24 cellular contexts compared by ENCODE assay signal in genomic region chr11:95485115-95485900, GRCh38.
DNase-seq lines count a peak whose midpoint lies in the region; ATAC-seq and TF ChIP-seq lines count a peak whose summit lies in the region.
"Had no signal": no experiment of that assay in that cellular context is flagged by ENCODE, and none has a peak within 500 bp of the region (broad histone marks: within the 10 kb centered on the region; RNA-seq: fewer than 3 reads in every experiment).

No MANE protein-coding gene starts in this region.

- ATAC-seq in sciatic nerve = peak; percentile 58
- ATAC-seq: left ventricle myocardium superior; mucosa of descending colon; PC-3; right cardiac atrium; stimulated activated naive B cell treated with anti-CD40 and anti-IgM and Interleukin-4, amounts not matched to agents 10 μg/mL and 1 μg/mL and 100 μg/mL, for 72 hours had no signal

- no peak overlapping the region for H3K4me2 ChIP-seq in GM23248 (ENCODE audit: unreplicated experiment)
- H3K4me2 ChIP-seq: neural progenitor cell had no signal

- peaks cover 33% of the 10 kb centered on the region for H3K4me1 ChIP-seq in GM23248 (ENCODE audit: insufficient read depth)
- H3K4me1 ChIP-seq: thyroid gland had no signal

- H3K27me3 ChIP-seq in GM23248 (replicated peaks; ENCODE audit: insufficient read depth) = no peaks in the 10 kb centered on the region
- H3K27me3 ChIP-seq: neural progenitor cell, thyroid gland had no signal

- H3K9me2 ChIP-seq in GM23248 (ENCODE audit: insufficient read depth) = no peaks in the 10 kb centered on the region

- no peak overlapping the region for H3K9ac ChIP-seq in GM23248
- H3K9ac ChIP-seq: neural progenitor cell had no signal

- DNase-seq in GM23248 (peak; percentile 87), astrocyte of the spinal cord (ENCODE audit: low read depth, low spot score) (peak; percentile 66), fibroblast of peridontal ligament (ENCODE audit: extremely low read depth) (peak; percentile 90), sciatic nerve (ENCODE audit: low spot score) (no peak), NCI-H2029 treated with DMSO at 0.1 percent for 48 hours (lab: John Stamatoyannopoulos, UW) (no peak), NOMO-1 (lab: John Stamatoyannopoulos, UW; ENCODE audit: unreplicated experiment in 2 of 2) (no peak), GM13976 (ENCODE audit: low spot score) (no peak), NCI-H2107 treated with DMSO at 0.1 percent for 48 hours (lab: John Stamatoyannopoulos, UW; ENCODE audit: unreplicated experiment) (no peak)
- DNase-seq: activated CD4-positive, alpha-beta T cell treated with anti-CD3 and anti-CD28 coated beads, Interleukin-2, amount 50 U/mL, for 1 hour; activated gamma-delta T cell; amygdala; COR-L47; EL; left ventricle myocardium superior; mucosa of descending colon; NCI-H2107; NCI-H526 treated with DMSO at 0.1 percent for 48 hours; PC-3; right cardiac atrium; SIG-M5; stimulated activated naive B cell treated with anti-CD40 and anti-IgM and Interleukin-4, amounts not matched to agents 10 μg/mL and 1 μg/mL and 100 μg/mL, for 72 hours; thyroid gland had no signal

- in situ Hi-C loops in GM23248 (cut with MboI) (no loop called here), astrocyte of the spinal cord (cut with HindIII; ENCODE audit: low sequenced_read_pairs) (no loop called here), GM13976 (cut with MboI; ENCODE audit: low sequenced_read_pairs, unreplicated experiment) (no loop called here)

- H3K9me3 ChIP-seq in GM23248 (ENCODE audit: low read depth) = no peaks in the 10 kb centered on the region
- H3K9me3 ChIP-seq: mucosa of descending colon, thyroid gland had no signal

- H3K36me3 ChIP-seq in GM23248 (ENCODE audit: low read depth) = no peaks in the 10 kb centered on the region
- H3K36me3 ChIP-seq: neural progenitor cell, thyroid gland had no signal

- H3F3A ChIP-seq in GM23248 (ENCODE audit: insufficient read depth) = peaks cover 19% of the 10 kb centered on the region

- intact Hi-C loops in sciatic nerve (cut with DNase I) = no loop called here

- WGBS in GM23248 (ENCODE audit: low coverage in 1 of 2, low lambda C conversion rate in 2 of 2, missing lambda C conversion rate in 2 of 2), 2 experiments = 58 to 65% methylated on average over 2 of the region's 2 CpGs

- no peak overlapping the region for H2AFZ ChIP-seq in GM23248
- H2AFZ ChIP-seq: neural progenitor cell had no signal

- no peaks in the 10 kb centered on the region for H4K20me1 ChIP-seq in GM23248 (ENCODE audit: insufficient read depth)

- H3K4me3 ChIP-seq in GM23248 = no peak overlapping the region
- H3K4me3 ChIP-seq in astrocyte of the spinal cord (ENCODE audit: low read depth, low read length) = no peak overlapping the region
- H3K4me3 ChIP-seq: mucosa of descending colon, neural progenitor cell, thyroid gland had no signal

- TF ChIP-seq CTCF in astrocyte of the spinal cord (IDR thresholded peaks at IDR 0.05; ENCODE audit: low read depth, low read length) = no peak
- no peak for TF ChIP-seq CTCF in GM13976 (IDR thresholded peaks at IDR 0.05; ENCODE audit: borderline replicate concordance, control extremely low read depth, extremely low read depth, insufficient read depth, missing control alignments)

- peak overlapping the region; percentile 52 for H3K27ac ChIP-seq in GM23248
- H3K27ac ChIP-seq: neural progenitor cell, thyroid gland, VCaP had no signal

- H3K79me2 ChIP-seq in GM23248 (ENCODE audit: insufficient read depth) = no peaks in the 10 kb centered on the region

Comparison
In these comparisons a context has a peak if more than half of its experiments do, and no peak if none do; other contexts are left out.
1. DNase-seq: peak in GM23248 (single experiment), astrocyte of the spinal cord (single experiment) and fibroblast of peridontal ligament (single experiment); none in sciatic nerve (single experiment), NCI-H2029 treated with DMSO at 0.1 percent for 48 hours (single experiment), NOMO-1 (0 of 2), GM13976 (single experiment) and NCI-H2107 treated with DMSO at 0.1 percent for 48 hours (single experiment).